9 cellular contexts compared by ENCODE assay signal in genomic region chr12:95608252-95609033, GRCh38. TPM values are rescaled to one million over a fixed set of nuclear protein-coding genes. Genes with fewer than 3 reads are reported as not detected.
DNase-seq lines count a peak whose midpoint lies in the region; ATAC-seq and TF ChIP-seq lines count a peak whose summit lies in the region.
"Had no signal": no experiment of that assay in that cellular context is flagged by ENCODE, and none has a peak within 500 bp of the region (broad histone marks: within the 10 kb centered on the region; RNA-seq: fewer than 3 reads in every experiment).

No MANE protein-coding gene starts in this region.

- H3K27me3 ChIP-seq in A673 (replicated peaks; ENCODE audit: insufficient read depth, low read depth, low read length, poor library complexity): no peaks in the 10 kb centered on the region
- H3K27me3 ChIP-seq: BLaER1 treated with 17β-estradiol and CSF1 and Interleukin-3, amounts not matched to agents 10 nM and 100 nM had no signal

- DNase-seq in A673 (ENCODE audit: low spot score) (peak; percentile 22), NCI-H1092 treated with DMSO at 0.1 percent for 48 hours (lab: John Stamatoyannopoulos, UW) (peak; percentile 69), choroid plexus epithelial cell (ENCODE audit: low read depth) (peak; percentile 24), left colon (no peak), G401 (ENCODE audit: low spot score) (no peak)
- no peak for DNase-seq in stimulated activated naive CD8-positive, alpha-beta T cell treated with anti-CD3 and anti-CD28 coated beads, Interleukin-15, Interleukin-2, amounts not matched to agents 100 U/mL and 50 U/mL, for 24 hours

- CTCF ChIA-PET in A673 (lab: Charles Lee): no interaction called here

- TF ChIP-seq CTCF in A673 (conservative IDR thresholded peaks at IDR 0.05; ENCODE audit: low read depth, low read length) (no peak), choroid plexus epithelial cell (conservative IDR thresholded peaks at IDR 0.05; ENCODE audit: low read depth, low read length) (no peak)

- H3K4me3 ChIP-seq in A673 (ENCODE audit: low read depth, low read length, poor library complexity, severe bottlenecking): no peak overlapping the region
- H3K4me3 ChIP-seq in choroid plexus epithelial cell (ENCODE audit: low read depth, low read length): no peak overlapping the region
- H3K4me3 ChIP-seq: BLaER1 treated with 17β-estradiol and CSF1 and Interleukin-3, amounts not matched to agents 10 nM and 100 nM had no signal

- POLR2A ChIA-PET in A673 (lab: Charles Lee; ENCODE audit: low non-redundant PET): no interaction called here

- no peak overlapping the region for H3K27ac ChIP-seq in A673 (ENCODE audit: low read depth, low read length, poor library complexity, severe bottlenecking)
- H3K27ac ChIP-seq: BLaER1 treated with 17β-estradiol and CSF1 and Interleukin-3, amounts not matched to agents 10 nM and 100 nM had no signal

- no peaks in the 10 kb centered on the region for H3K36me3 ChIP-seq in A673 (ENCODE audit: insufficient read depth, low read length, poor library complexity, severe bottlenecking)
- H3K36me3 ChIP-seq: BLaER1 treated with 17β-estradiol and CSF1 and Interleukin-3, amounts not matched to agents 10 nM and 100 nM had no signal

- peaks cover 6% of the 10 kb centered on the region for H3K4me1 ChIP-seq in A673 (ENCODE audit: insufficient read depth, low read length, poor library complexity, severe bottlenecking)
- H3K4me1 ChIP-seq: BLaER1 treated with 17β-estradiol and CSF1 and Interleukin-3, amounts not matched to agents 10 nM and 100 nM had no signal

- no TSS peak for BruUV-seq in A673 (replicated peaks; lab: Mats Ljungman, UMichigan)

- in situ Hi-C loops in G401 (cut with HindIII; ENCODE audit: low sequenced_read_pairs): no loop called here

- no peaks in the 10 kb centered on the region for H3K9me3 ChIP-seq in A673 (ENCODE audit: low read depth, low read length, poor library complexity, severe bottlenecking)
- H3K9me3 ChIP-seq: BLaER1 treated with 17β-estradiol and CSF1 and Interleukin-3, amounts not matched to agents 10 nM and 100 nM had no signal

- intact Hi-C loops in A673 (cut with micrococcal nuclease; ENCODE audit: unreplicated experiment): no loop called here
- intact Hi-C loops in left colon (cut with DNase I, micrococcal nuclease): no loop called here

- peak; percentile 75 for ATAC-seq in left colon
- ATAC-seq in HG03432 (IDR thresholded peaks at IDR 0.05; ENCODE audit: unreplicated experiment): no peak
- no peak for ATAC-seq in stimulated activated naive CD8-positive, alpha-beta T cell treated with anti-CD3 and anti-CD28 coated beads, Interleukin-15, Interleukin-2, amounts not matched to agents 100 U/mL and 50 U/mL, for 24 hours
- no peak for ATAC-seq in HG02588 (IDR thresholded peaks at IDR 0.05; ENCODE audit: unreplicated experiment)

RNA-seq across cellular contexts. Expression of gene USP44, which starts 57.2 kb away (rescaled TPM):
- total RNA-seq in A673 (2021) (6.9 and 7.1 TPM in 2 replicates), left colon (under 1 TPM in 1 of 2 donors, not detected in 1; 0.39 TPM)
- total RNA-seq in G401 (2014; rRNA removed; shearing (Covaris generic)): 0.34 and 4.2 TPM in 2 replicates

Comparison
In these comparisons a context has a peak if more than half of its experiments do, and no peak if none do; other contexts are left out.
1. DNase-seq: peak in A673 (single experiment), NCI-H1092 treated with DMSO at 0.1 percent for 48 hours (single experiment) and choroid plexus epithelial cell (single experiment); none in left colon (0 of 2), G401 (single experiment) and stimulated activated naive CD8-positive, alpha-beta T cell treated with anti-CD3 and anti-CD28 coated beads, Interleukin-15, Interleukin-2, amounts not matched to agents 100 U/mL and 50 U/mL, for 24 hours (single experiment).